13 cellular contexts compared by ENCODE assay signal in the genomic region with DNA sequence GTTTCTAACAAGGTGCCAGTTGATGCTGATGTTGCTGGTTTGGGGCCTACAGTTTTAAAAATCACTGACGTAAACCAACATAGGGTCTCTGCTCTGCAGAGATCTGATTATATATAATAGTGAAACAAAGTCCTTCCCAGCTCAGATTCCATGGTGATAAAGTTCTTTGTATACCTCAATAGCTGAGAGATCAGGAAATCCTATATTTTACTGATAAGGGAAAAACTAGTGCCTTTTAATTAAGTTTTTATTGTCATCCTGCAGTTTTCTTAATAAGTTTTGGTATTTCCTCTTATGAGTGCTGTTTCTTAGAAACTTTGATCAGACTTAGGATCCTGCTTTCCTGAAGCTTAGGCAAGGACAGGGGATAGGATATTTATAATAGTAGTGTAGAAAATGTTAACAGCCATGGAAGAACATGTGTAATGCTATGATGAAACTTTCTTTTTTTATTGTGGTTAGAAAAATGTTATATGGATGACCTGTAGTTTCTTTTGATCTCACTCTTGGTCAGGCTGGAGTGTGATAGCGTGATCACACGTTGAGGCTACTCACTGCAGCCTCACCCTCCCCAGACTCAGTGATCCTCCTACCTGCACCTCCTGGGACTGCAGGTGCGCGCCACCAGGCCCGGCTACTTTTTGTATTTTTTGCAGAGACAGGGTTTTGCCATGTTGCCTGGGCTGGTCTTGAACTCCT. TPM values are rescaled to one million over a fixed set of nuclear protein-coding genes. Genes with fewer than 3 reads are reported as not detected.
DNase-seq lines count a peak whose midpoint lies in the region; ATAC-seq and TF ChIP-seq lines count a peak whose summit lies in the region.
"Had no signal": no experiment of that assay in that cellular context is flagged by ENCODE, and none has a peak within 500 bp of the region (broad histone marks: within the 10 kb centered on the region; RNA-seq: fewer than 3 reads in every experiment).

No MANE protein-coding gene starts in this region.

- peaks cover 96% of the 10 kb centered on the region for H3K79me2 ChIP-seq in fibroblast of lung (ENCODE audit: control insufficient read depth, insufficient read depth, low read length)

- no peak overlapping the region for H3K27ac ChIP-seq in fibroblast of lung (ENCODE audit: insufficient read depth, low read length)
- H3K27ac ChIP-seq: tibial artery had no signal

- H3K9me3 ChIP-seq in fibroblast of lung (ENCODE audit: control insufficient read depth, insufficient read depth, low read depth, low read length): no peaks in the 10 kb centered on the region
- no peaks in the 10 kb centered on the region for H3K9me3 ChIP-seq in MG63
- H3K9me3 ChIP-seq: spleen, tibial artery had no signal

- peaks cover 6% of the 10 kb centered on the region for H4K20me1 ChIP-seq in fibroblast of lung (ENCODE audit: control insufficient read depth, extremely low read depth, insufficient read depth, low read length)

- no peak overlapping the region for H2AFZ ChIP-seq in fibroblast of lung (ENCODE audit: low read length)

- no peak overlapping the region for H3K4me2 ChIP-seq in fibroblast of lung (ENCODE audit: extremely low read depth, insufficient read depth, low read length)

- H3K36me3 ChIP-seq in fibroblast of lung (ENCODE audit: control insufficient read depth, insufficient read depth, low read length): peaks cover 2% of the 10 kb centered on the region
- H3K36me3 ChIP-seq in MG63: peaks cover 64% of the 10 kb centered on the region

- no peaks in the 10 kb centered on the region for H3K4me1 ChIP-seq in fibroblast of lung (ENCODE audit: control insufficient read depth, extremely low read depth, insufficient read depth, low read length)

- H3K9ac ChIP-seq in fibroblast of lung (ENCODE audit: insufficient read depth, low read length): no peak overlapping the region

- ATAC-seq in HG02610 (IDR thresholded peaks at IDR 0.05; ENCODE audit: unreplicated experiment): no peak

- H3K27me3 ChIP-seq in fibroblast of lung (ENCODE audit: control insufficient read depth, insufficient read depth, low read length) (no peaks in the 10 kb centered on the region), MG63 (no peaks in the 10 kb centered on the region)
- H3K27me3 ChIP-seq: spleen, tibial artery had no signal

- DNase-seq in stimulated activated CD4-positive, alpha-beta T cell treated with anti-CD3 and anti-CD28 coated beads, Interleukin-4, amount 100 ng/mL, for 48 hours (ENCODE audit: low read depth in 2 of 2): peak; percentile 11 to 22
- DNase-seq in stimulated activated CD4-positive, alpha-beta T cell treated with anti-CD3 and anti-CD28 coated beads, Interleukin-4, amount 100 ng/mL, for 1 hour: no peak
- DNase-seq in SW480 (ENCODE audit: low spot score) (peak; percentile 69), fibroblast of lung (ENCODE audit: low read depth in 2 of 2) (peak; percentile 41 to 49), NCI-H1436 treated with DMSO at 0.1 percent for 48 hours (lab: John Stamatoyannopoulos, UW) (no peak), MG63 (no peak), GOT3 (lab: John Stamatoyannopoulos, UW) (no peak)
- DNase-seq: amniotic stem cell, Karpas-422, midbrain, spleen, tibial artery had no signal

- H3K4me3 ChIP-seq in fibroblast of lung (replicated peaks in 1 of 4; ENCODE audit: control extremely low read depth in 1 of 4, insufficient read depth in 1 of 4, low read depth in 3 of 4, low read length in 4 of 4): no peak overlapping the region
- no peak overlapping the region for H3K4me3 ChIP-seq in MG63
- H3K4me3 ChIP-seq: spleen, tibial artery had no signal

- TF ChIP-seq CTCF in fibroblast of lung (conservative IDR thresholded peaks at IDR 0.05 in 1 of 2, IDR thresholded peaks at IDR 0.05 in 1 of 2; ENCODE audit: low read depth in 1 of 2, low read length in 2 of 2): peak in 1 of 2 donors; percentile 6

RNA-seq across cellular contexts. Expression of gene CAPRIN1, which starts 14.1 kb away (rescaled TPM):
- 181 and 220 TPM in 2 replicates for total RNA-seq in fibroblast of lung
- polyA plus RNA-seq in fibroblast of lung: 203 and 228 TPM in 2 replicates
- polyA plus RNA-seq in fibroblast of lung (2012): 144 and 160 TPM in 2 replicates
- polyA minus RNA-seq in fibroblast of lung (ENCODE audit: low replicate concordance): 384 and 490 TPM in 2 replicates
- 199 and 235 TPM in 2 replicates for total RNA-seq in MG63 (2014; rRNA removed; shearing (Covaris generic); ENCODE audit: low replicate concordance)

RNA-seq across cellular contexts. Expression of gene NAT10, which starts 39.8 kb away (rescaled TPM):
- 12.1 and 14.4 TPM in 2 replicates for total RNA-seq in fibroblast of lung
- polyA plus RNA-seq in fibroblast of lung: 21.5 and 33.0 TPM in 2 replicates
- 21.9 and 35.2 TPM in 2 replicates for polyA plus RNA-seq in fibroblast of lung (2012)
- polyA minus RNA-seq in fibroblast of lung (ENCODE audit: low replicate concordance): 60.2 and 79.5 TPM in 2 replicates
- total RNA-seq in MG63 (2014; rRNA removed; shearing (Covaris generic); ENCODE audit: low replicate concordance): 52.1 and 96.3 TPM in 2 replicates

Comparison
In these comparisons a context has a peak if more than half of its experiments do, and no peak if none do; other contexts are left out.
1. DNase-seq: peak in stimulated activated CD4-positive, alpha-beta T cell treated with anti-CD3 and anti-CD28 coated beads, Interleukin-4, amount 100 ng/mL, for 48 hours (2 of 2), SW480 (single experiment) and fibroblast of lung (2 of 2); none in stimulated activated CD4-positive, alpha-beta T cell treated with anti-CD3 and anti-CD28 coated beads, Interleukin-4, amount 100 ng/mL, for 1 hour (single experiment), NCI-H1436 treated with DMSO at 0.1 percent for 48 hours (single experiment), MG63 (single experiment) and GOT3 (single experiment).